Comparison of ENCODE assay signal across 2 cellular contexts in the genomic region with DNA sequence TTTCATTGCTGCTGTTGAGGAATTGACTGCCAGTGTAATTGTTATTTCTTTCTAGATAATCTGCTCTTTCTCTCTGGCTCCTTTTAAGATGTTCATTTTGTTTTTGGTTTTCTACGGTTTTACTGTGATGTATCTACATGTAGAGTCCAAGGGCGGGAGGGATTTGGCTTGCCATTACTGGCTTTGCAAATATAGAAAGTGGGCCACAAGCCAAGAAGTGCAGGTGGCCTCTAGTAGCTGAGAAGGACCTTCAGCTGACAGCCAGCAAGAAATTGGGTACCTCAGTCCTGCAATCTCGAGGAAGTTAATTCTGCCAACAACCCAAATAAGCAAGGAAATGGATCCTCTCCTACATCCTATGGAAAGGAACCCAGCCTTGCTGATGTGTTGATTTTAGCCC.
A peak's percentile ranks its signal among the peaks of the same experiment; 100 is the strongest.
TF ChIP-seq lines count a peak whose summit lies in the region.

No MANE protein-coding gene starts in this region.

TF ChIP-seq in K562, 482 proteins besides CTCF, POLR2A, EP300 and RAD21:
- TF ChIP-seq KLF1 (tag; IDR thresholded peaks at IDR 0.05) = no peak
- TF ChIP-seq NFIC (IDR thresholded peaks at IDR 0.05) = peak; percentile 76

TF ChIP-seq in SK-N-SH, 30 proteins besides CTCF, POLR2A, EP300 and RAD21:
- TF ChIP-seq MEF2A (IDR thresholded peaks at IDR 0.05; ENCODE audit: borderline replicate concordance, low read depth) (no peak), FOXM1 (IDR thresholded peaks at IDR 0.05; ENCODE audit: low read depth) (no peak), RXRA (IDR thresholded peaks at IDR 0.05; ENCODE audit: borderline replicate concordance, low read depth) (no peak), CHD2 (IDR thresholded peaks at IDR 0.05; ENCODE audit: low read length, partially characterized antibody) (no peak)
- TF ChIP-seq, protein P1, sequence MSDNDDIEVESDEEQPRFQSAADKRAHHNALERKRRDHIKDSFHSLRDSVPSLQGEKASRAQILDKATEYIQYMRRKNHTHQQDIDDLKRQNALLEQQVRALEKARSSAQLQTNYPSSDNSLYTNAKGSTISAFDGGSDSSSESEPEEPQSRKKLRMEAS (IDR thresholded peaks at IDR 0.05; ENCODE audit: low read depth) = no peak
